In genomic region chr11:68979931-68980775, GRCh38 we compare ENCODE assay signal across 29 cellular contexts. TPM values are rescaled to one million over a fixed set of nuclear protein-coding genes. Genes with fewer than 3 reads are reported as not detected.
DNase-seq lines count a peak whose midpoint lies in the region; ATAC-seq and TF ChIP-seq lines count a peak whose summit lies in the region.
"Had no signal": no experiment of that assay in that cellular context is flagged by ENCODE, and none has a peak within 500 bp of the region (broad histone marks: within the 10 kb centered on the region; RNA-seq: fewer than 3 reads in every experiment).

No MANE protein-coding gene starts in this region.

- H3K4me3 Mint-ChIP-seq in WTC11: no peak overlapping the region
- H3K4me3 Mint-ChIP-seq: B cell; central memory CD8-positive, alpha-beta T cell; stimulated activated memory B cell treated with anti-CD40 and anti-IgM and Interleukin-4, amounts not matched to agents 10 μg/mL and 1 μg/mL and 100 μg/mL, for 72 hours had no signal

- no peaks in the 10 kb centered on the region; the same call in 1 of the 2 replicates for H3K27me3 Mint-ChIP-seq in WTC11 (ENCODE audit: low read depth)

- no peak for TF ChIP-seq POLR2A in suprapubic skin (IDR thresholded peaks at IDR 0.05)

- intact Hi-C loops in lower lobe of right lung (cut with DNase I): no loop called here

- peaks cover 14% of the 10 kb centered on the region for H3K9me3 Mint-ChIP-seq in WTC11

- no peak overlapping the region for H3K27ac ChIP-seq in lower lobe of right lung
- H3K27ac ChIP-seq in suprapubic skin: no peak overlapping the region
- H3K27ac ChIP-seq: A549, dorsolateral prefrontal cortex, HL-60, Peyer's patch, vagina had no signal

- CTCF ChIA-PET in WTC11 (lab: Charles Lee): interaction anchor here (1.0 to 2.2 kb wide), 6 partner anchors 24 to 121 kb away, joined by 3 to 10 read pairs (median 4); partner anchors contain the start of gene MRGPRF

- 88% methylated on average over 27 of the region's 33 CpGs for WGBS in suprapubic skin

- no peaks in the 10 kb centered on the region for H3K4me1 ChIP-seq in lower lobe of right lung
- peaks cover 6% of the 10 kb centered on the region for H3K4me1 ChIP-seq in suprapubic skin
- H3K4me1 ChIP-seq: A549, Peyer's patch had no signal

- no peaks in the 10 kb centered on the region for H3K36me3 ChIP-seq in lower lobe of right lung
- no peaks in the 10 kb centered on the region for H3K36me3 ChIP-seq in suprapubic skin
- H3K36me3 ChIP-seq: Peyer's patch, vagina had no signal

- H3K4me1 Mint-ChIP-seq in WTC11: peaks cover 10% of the 10 kb centered on the region
- H3K4me1 Mint-ChIP-seq: B cell; central memory CD8-positive, alpha-beta T cell; stimulated activated memory B cell treated with anti-CD40 and anti-IgM and Interleukin-4, amounts not matched to agents 10 μg/mL and 1 μg/mL and 100 μg/mL, for 72 hours had no signal

- H3K27ac Mint-ChIP-seq in WTC11: no peak overlapping the region
- H3K27ac Mint-ChIP-seq: B cell; stimulated activated memory B cell treated with anti-CD40 and anti-IgM and Interleukin-4, amounts not matched to agents 10 μg/mL and 1 μg/mL and 100 μg/mL, for 72 hours had no signal

- no peak for TF ChIP-seq CTCF in WTC11 (IDR thresholded peaks at IDR 0.05)
- no peak for TF ChIP-seq CTCF in lower lobe of right lung (IDR thresholded peaks at IDR 0.05)
- no peak for TF ChIP-seq CTCF in suprapubic skin (IDR thresholded peaks at IDR 0.05)

- H3K9me3 ChIP-seq in lower lobe of right lung (peaks cover 5% of the 10 kb centered on the region), suprapubic skin (no peaks in the 10 kb centered on the region)
- H3K9me3 ChIP-seq: Peyer's patch, vagina had no signal

- H3K36me3 Mint-ChIP-seq in WTC11: no peaks in the 10 kb centered on the region
- H3K36me3 Mint-ChIP-seq: stimulated activated memory B cell treated with anti-CD40 and anti-IgM and Interleukin-4, amounts not matched to agents 10 μg/mL and 1 μg/mL and 100 μg/mL, for 72 hours had no signal

- no peak for ATAC-seq in WTC11
- ATAC-seq in lower lobe of right lung: peak in 1 of 2 donors; percentile 51
- ATAC-seq in GM21381 (IDR thresholded peaks at IDR 0.05; ENCODE audit: unreplicated experiment): no peak
- ATAC-seq in GM19467 (IDR thresholded peaks at IDR 0.05; ENCODE audit: unreplicated experiment): no peak
- ATAC-seq: A549; stimulated activated memory B cell treated with anti-CD40 and anti-IgM and Interleukin-4, amounts not matched to agents 10 μg/mL and 1 μg/mL and 100 μg/mL, for 72 hours had no signal

- H3K4me3 ChIP-seq in lower lobe of right lung (no peak overlapping the region), suprapubic skin (no peak overlapping the region)
- H3K4me3 ChIP-seq: A549, dorsolateral prefrontal cortex, Peyer's patch, vagina had no signal

- TF ChIP-seq EP300 in suprapubic skin (IDR thresholded peaks at IDR 0.05): no peak

- POLR2A ChIA-PET in WTC11 (lab: Charles Lee): no interaction called here

- H3K27me3 ChIP-seq in lower lobe of right lung (ENCODE audit: low read depth) (no peaks in the 10 kb centered on the region), suprapubic skin (no peaks in the 10 kb centered on the region)
- H3K27me3 ChIP-seq: Peyer's patch, vagina had no signal

- DNase-seq in activated effector memory CD4-positive, alpha-beta T cell treated with anti-CD3 and anti-CD28 coated beads, Interleukin-2, amount 50 U/mL, for 16 hours: peak; percentile 50
- DNase-seq in activated effector memory CD4-positive, alpha-beta T cell treated with Interleukin-2 at 50 U/mL for 16 hours: no peak
- DNase-seq in WTC11 (ENCODE audit: low spot score) (peak; percentile 10), lower lobe of right lung (peak; percentile 38), suprapubic skin (ENCODE audit: low spot score in 2 of 2) (peak; percentile 42 to 58), NCI-H510A (lab: John Stamatoyannopoulos, UW) (no peak)
- DNase-seq: COR-L47; DMS79 treated with DMSO at 0.1 percent for 48 hours; kidney glomerular epithelial cell; NCI-H1092 treated with DMSO at 0.1 percent for 48 hours; NCI-H2029; NK-92 treated with Interleukin-12 subunit alpha and Interleukin-12 subunit beta, amount 100 ng/mL, for 24 hours; nucleus accumbens; stimulated activated CD4-positive, alpha-beta T cell treated with anti-CD3 and anti-CD28 coated beads, Interleukin-4, amount 100 ng/mL, for 1 hour had no signal

TF ChIP-seq in WTC11, 78 proteins besides CTCF, POLR2A, EP300 and RAD21 (continues in another document):
- TF ChIP-seq IRF2 (CRISPR knock-in tag; IDR thresholded peaks at IDR 0.05; ENCODE audit: borderline replicate concordance, low read depth) (no peak), GTF2I (CRISPR knock-in tag; conservative IDR thresholded peaks at IDR 0.05) (no peak), CDX4 (CRISPR knock-in tag; IDR thresholded peaks at IDR 0.05; ENCODE audit: borderline replicate concordance) (no peak), EMX1 (CRISPR knock-in tag; IDR thresholded peaks at IDR 0.05) (no peak), FOXK1 (CRISPR knock-in tag; IDR thresholded peaks at IDR 0.05) (no peak), SMAD4 (CRISPR knock-in tag; IDR thresholded peaks at IDR 0.05) (no peak), ATF6 (CRISPR knock-in tag; IDR thresholded peaks at IDR 0.05) (no peak), GABPB1 (CRISPR knock-in tag; IDR thresholded peaks at IDR 0.05) (no peak)
- TF ChIP-seq, protein P1, sequence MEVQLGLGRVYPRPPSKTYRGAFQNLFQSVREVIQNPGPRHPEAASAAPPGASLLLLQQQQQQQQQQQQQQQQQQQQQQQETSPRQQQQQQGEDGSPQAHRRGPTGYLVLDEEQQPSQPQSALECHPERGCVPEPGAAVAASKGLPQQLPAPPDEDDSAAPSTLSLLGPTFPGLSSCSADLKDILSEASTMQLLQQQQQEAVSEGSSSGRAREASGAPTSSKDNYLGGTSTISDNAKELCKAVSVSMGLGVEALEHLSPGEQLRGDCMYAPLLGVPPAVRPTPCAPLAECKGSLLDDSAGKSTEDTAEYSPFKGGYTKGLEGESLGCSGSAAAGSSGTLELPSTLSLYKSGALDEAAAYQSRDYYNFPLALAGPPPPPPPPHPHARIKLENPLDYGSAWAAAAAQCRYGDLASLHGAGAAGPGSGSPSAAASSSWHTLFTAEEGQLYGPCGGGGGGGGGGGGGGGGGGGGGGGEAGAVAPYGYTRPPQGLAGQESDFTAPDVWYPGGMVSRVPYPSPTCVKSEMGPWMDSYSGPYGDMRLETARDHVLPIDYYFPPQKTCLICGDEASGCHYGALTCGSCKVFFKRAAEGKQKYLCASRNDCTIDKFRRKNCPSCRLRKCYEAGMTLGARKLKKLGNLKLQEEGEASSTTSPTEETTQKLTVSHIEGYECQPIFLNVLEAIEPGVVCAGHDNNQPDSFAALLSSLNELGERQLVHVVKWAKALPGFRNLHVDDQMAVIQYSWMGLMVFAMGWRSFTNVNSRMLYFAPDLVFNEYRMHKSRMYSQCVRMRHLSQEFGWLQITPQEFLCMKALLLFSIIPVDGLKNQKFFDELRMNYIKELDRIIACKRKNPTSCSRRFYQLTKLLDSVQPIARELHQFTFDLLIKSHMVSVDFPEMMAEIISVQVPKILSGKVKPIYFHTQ (CRISPR knock-in tag; IDR thresholded peaks at IDR 0.05): no peak
- TF ChIP-seq, protein P2, sequence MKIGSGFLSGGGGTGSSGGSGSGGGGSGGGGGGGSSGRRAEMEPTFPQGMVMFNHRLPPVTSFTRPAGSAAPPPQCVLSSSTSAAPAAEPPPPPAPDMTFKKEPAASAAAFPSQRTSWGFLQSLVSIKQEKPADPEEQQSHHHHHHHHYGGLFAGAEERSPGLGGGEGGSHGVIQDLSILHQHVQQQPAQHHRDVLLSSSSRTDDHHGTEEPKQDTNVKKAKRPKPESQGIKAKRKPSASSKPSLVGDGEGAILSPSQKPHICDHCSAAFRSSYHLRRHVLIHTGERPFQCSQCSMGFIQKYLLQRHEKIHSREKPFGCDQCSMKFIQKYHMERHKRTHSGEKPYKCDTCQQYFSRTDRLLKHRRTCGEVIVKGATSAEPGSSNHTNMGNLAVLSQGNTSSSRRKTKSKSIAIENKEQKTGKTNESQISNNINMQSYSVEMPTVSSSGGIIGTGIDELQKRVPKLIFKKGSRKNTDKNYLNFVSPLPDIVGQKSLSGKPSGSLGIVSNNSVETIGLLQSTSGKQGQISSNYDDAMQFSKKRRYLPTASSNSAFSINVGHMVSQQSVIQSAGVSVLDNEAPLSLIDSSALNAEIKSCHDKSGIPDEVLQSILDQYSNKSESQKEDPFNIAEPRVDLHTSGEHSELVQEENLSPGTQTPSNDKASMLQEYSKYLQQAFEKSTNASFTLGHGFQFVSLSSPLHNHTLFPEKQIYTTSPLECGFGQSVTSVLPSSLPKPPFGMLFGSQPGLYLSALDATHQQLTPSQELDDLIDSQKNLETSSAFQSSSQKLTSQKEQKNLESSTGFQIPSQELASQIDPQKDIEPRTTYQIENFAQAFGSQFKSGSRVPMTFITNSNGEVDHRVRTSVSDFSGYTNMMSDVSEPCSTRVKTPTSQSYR (CRISPR knock-in tag; IDR thresholded peaks at IDR 0.05): no peak

RNA-seq across cellular contexts. Expression of gene MRGPRD, which starts 0.6 kb away (rescaled TPM):
- total RNA-seq in WTC11 (2021): not detected in 3 replicates
- total RNA-seq in lower lobe of right lung: not detected
- total RNA-seq in suprapubic skin: not detected
- total RNA-seq: B cell; dorsolateral prefrontal cortex; endothelial cell of umbilical vein; Peyer's patch; renal cortical epithelial cell; SK-MEL-5; T-helper 1 cell treated with Interleukin-12 subunit alpha and Interleukin-12 subunit beta and Interleukin-4 antibody, amounts not matched to agents 30 ng/mL and 1 ng/mL, for 36 hours; temporal lobe; vagina had no signal

RNA-seq across cellular contexts. Expression of gene MRGPRF, which starts 32.9 kb away (rescaled TPM):
- total RNA-seq in WTC11 (2021) (3.8 to 6.5 TPM (median 5.5 TPM) in 3 replicates), lower lobe of right lung (11.5 TPM), suprapubic skin (1 to 10 TPM; 2.0 to 9.8 (median 4.8) TPM)
- total RNA-seq: B cell; endothelial cell of umbilical vein; T-helper 1 cell treated with Interleukin-12 subunit alpha and Interleukin-12 subunit beta and Interleukin-4 antibody, amounts not matched to agents 30 ng/mL and 1 ng/mL, for 36 hours had no signal

Comparison
In these comparisons a context has a peak if more than half of its experiments do, and no peak if none do; other contexts are left out.
1. DNase-seq: peak in activated effector memory CD4-positive, alpha-beta T cell treated with anti-CD3 and anti-CD28 coated beads, Interleukin-2, amount 50 U/mL, for 16 hours (single experiment), WTC11 (single experiment), lower lobe of right lung (single experiment) and suprapubic skin (2 of 2); none in activated effector memory CD4-positive, alpha-beta T cell treated with Interleukin-2 at 50 U/mL for 16 hours (single experiment) and NCI-H510A (single experiment).